23 cellular contexts compared by ENCODE assay signal in the genomic region with DNA sequence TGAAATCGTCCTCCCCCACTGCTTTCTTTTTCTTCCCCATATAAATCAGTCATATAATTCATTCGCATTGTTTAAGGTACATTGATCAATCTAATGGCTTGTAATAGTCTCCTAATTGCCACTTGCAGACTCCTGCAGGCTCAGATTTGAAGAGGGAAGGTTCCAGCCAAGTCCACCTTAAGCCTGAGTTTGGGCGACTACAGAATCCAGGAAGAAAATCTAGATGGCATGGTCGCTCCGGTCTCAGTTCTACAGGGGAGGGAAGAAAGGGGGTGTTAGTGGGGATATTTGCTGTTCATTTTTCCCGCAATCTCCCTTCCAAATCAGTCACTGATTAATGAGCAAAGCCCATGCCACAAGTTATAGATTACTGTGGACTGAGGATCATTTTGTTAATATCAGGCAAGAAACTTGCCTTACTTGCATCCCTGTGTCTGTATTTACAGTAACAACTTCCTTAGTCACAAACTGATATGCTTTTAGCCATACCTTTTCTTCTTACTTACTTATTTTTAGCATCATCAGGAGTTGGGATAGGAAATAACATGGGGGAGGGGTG. TPM values are rescaled to one million over a fixed set of nuclear protein-coding genes. Genes with fewer than 3 reads are reported as not detected.
DNase-seq lines count a peak whose midpoint lies in the region; ATAC-seq and TF ChIP-seq lines count a peak whose summit lies in the region.
"Had no signal": no experiment of that assay in that cellular context is flagged by ENCODE, and none has a peak within 500 bp of the region (broad histone marks: within the 10 kb centered on the region; RNA-seq: fewer than 3 reads in every experiment).

No MANE protein-coding gene starts in this region.

- no peak overlapping the region for H3K27ac ChIP-seq in smooth muscle cell (ENCODE audit: low read depth)
- H3K27ac ChIP-seq: cardiac muscle cell, esophagus squamous epithelium, heart left ventricle, KMS-11, upper lobe of right lung had no signal

- H3K27ac Mint-ChIP-seq in activated naive CD8-positive, alpha-beta T cell, result no peak overlapping the region
- no peak overlapping the region for H3K27ac Mint-ChIP-seq in activated naive CD8-positive, alpha-beta T cell treated with anti-CD3 and anti-CD28 coated beads for 36 hours
- H3K27ac Mint-ChIP-seq in activated naive CD8-positive, alpha-beta T cell treated with anti-CD3 and anti-CD28 coated beads, Interleukin-2, amount 50 U/mL, for 24 hours, result no peak overlapping the region
- no peak overlapping the region for H3K27ac Mint-ChIP-seq in immature natural killer cell
- H3K27ac Mint-ChIP-seq: activated CD4-positive, alpha-beta memory T cell treated with anti-CD3 and anti-CD28 coated beads for 36 hours; stimulated activated naive CD8-positive, alpha-beta T cell treated with anti-CD3 and anti-CD28 coated beads, Interleukin-15, Interleukin-2, amounts not matched to agents 100 ng/mL and 50 ng/mL, for 24 hours had no signal

- peaks cover 5% of the 10 kb centered on the region for H4K20me1 ChIP-seq in smooth muscle cell (ENCODE audit: low read depth)

- H3K36me3 Mint-ChIP-seq in activated naive CD8-positive, alpha-beta T cell, result no peaks in the 10 kb centered on the region
- no peaks in the 10 kb centered on the region for H3K36me3 Mint-ChIP-seq in activated naive CD8-positive, alpha-beta T cell treated with anti-CD3 and anti-CD28 coated beads for 36 hours
- H3K36me3 Mint-ChIP-seq in activated naive CD8-positive, alpha-beta T cell treated with anti-CD3 and anti-CD28 coated beads, Interleukin-2, amount 50 U/mL, for 24 hours (ENCODE audit: low read depth), result no peaks in the 10 kb centered on the region
- H3K36me3 Mint-ChIP-seq in immature natural killer cell, result peaks cover 0 to 4% (median 0%) of the 10 kb centered on the region in 3 donors
- H3K36me3 Mint-ChIP-seq: activated CD4-positive, alpha-beta memory T cell treated with anti-CD3 and anti-CD28 coated beads for 36 hours had no signal

- H3K9me3 Mint-ChIP-seq in activated naive CD8-positive, alpha-beta T cell (ENCODE audit: low read depth), result no peaks in the 10 kb centered on the region
- peaks cover 2% of the 10 kb centered on the region for H3K9me3 Mint-ChIP-seq in activated naive CD8-positive, alpha-beta T cell treated with anti-CD3 and anti-CD28 coated beads for 36 hours
- H3K9me3 Mint-ChIP-seq in activated naive CD8-positive, alpha-beta T cell treated with anti-CD3 and anti-CD28 coated beads, Interleukin-2, amount 50 U/mL, for 24 hours, result no peaks in the 10 kb centered on the region
- H3K9me3 Mint-ChIP-seq in immature natural killer cell, result peaks cover 0 to 11% (median 0%) of the 10 kb centered on the region in 6 donors
- H3K9me3 Mint-ChIP-seq: activated CD4-positive, alpha-beta memory T cell treated with anti-CD3 and anti-CD28 coated beads for 36 hours; stimulated activated naive CD8-positive, alpha-beta T cell treated with anti-CD3 and anti-CD28 coated beads, Interleukin-15, Interleukin-2, amounts not matched to agents 100 ng/mL and 50 ng/mL, for 24 hours had no signal

- ATAC-seq in activated naive CD8-positive, alpha-beta T cell treated with anti-CD3 and anti-CD28 coated beads, Interleukin-2, amount 50 U/mL, for 24 hours, result no peak
- no peak for ATAC-seq in HG02798 (IDR thresholded peaks at IDR 0.05; ENCODE audit: poor library complexity, unreplicated experiment)
- ATAC-seq: HCT116, right cardiac atrium, upper lobe of right lung had no signal

- peak overlapping the region; percentile 26 for H3K9ac ChIP-seq in smooth muscle cell (ENCODE audit: low read depth)
- H3K9ac ChIP-seq: KMS-11 had no signal

- peak overlapping the region; percentile 85 for H3K4me2 ChIP-seq in smooth muscle cell
- H3K4me2 ChIP-seq: KMS-11 had no signal

- H3K4me1 ChIP-seq in smooth muscle cell (ENCODE audit: low read depth), result peaks cover 38% of the 10 kb centered on the region

- no peak overlapping the region for H2AFZ ChIP-seq in smooth muscle cell (ENCODE audit: low read depth)

- H3K9me3 ChIP-seq in smooth muscle cell (replicated peaks; ENCODE audit: low read depth), result no peaks in the 10 kb centered on the region
- H3K9me3 ChIP-seq: esophagus squamous epithelium, heart left ventricle, upper lobe of right lung had no signal

- DNase-seq in activated naive CD8-positive, alpha-beta T cell treated with anti-CD3 and anti-CD28 coated beads for 36 hours, result no peak
- no peak for DNase-seq in activated naive CD8-positive, alpha-beta T cell treated with anti-CD3 and anti-CD28 coated beads, Interleukin-2, amount 50 U/mL, for 24 hours
- DNase-seq in immature natural killer cell (no peak), smooth muscle cell (lab: John Stamatoyannopoulos, UW; ENCODE audit: unreplicated experiment) (no peak), DMS153 (lab: John Stamatoyannopoulos, UW) (no peak), GM19240 (ENCODE audit: insufficient read length, low spot score) (no peak)
- DNase-seq: activated CD4-positive, alpha-beta memory T cell treated with anti-CD3 and anti-CD28 coated beads for 36 hours; esophagus squamous epithelium; NCI-H1048; NCI-H2081 treated with DMSO at 0.1 percent for 48 hours; NCI-H510A; occipital lobe; right cardiac atrium; upper lobe of right lung had no signal

- TF ChIP-seq CTCF in smooth muscle cell (IDR thresholded peaks at IDR 0.05; ENCODE audit: borderline replicate concordance, insufficient read depth, poor library complexity, severe bottlenecking), result no peak

- H3K36me3 ChIP-seq in smooth muscle cell (ENCODE audit: low read depth), result no peaks in the 10 kb centered on the region
- H3K36me3 ChIP-seq: cardiac muscle cell, esophagus squamous epithelium, heart left ventricle, upper lobe of right lung had no signal

- peaks cover 12% of the 10 kb centered on the region for H3F3A ChIP-seq in smooth muscle cell (ENCODE audit: low read depth)

- H3K4me3 ChIP-seq in smooth muscle cell, result peak overlapping the region; percentile 44
- H3K4me3 ChIP-seq: heart left ventricle, upper lobe of right lung had no signal

- H3K79me2 ChIP-seq in smooth muscle cell (ENCODE audit: low read depth), result no peaks in the 10 kb centered on the region

- peaks cover 66% of the 10 kb centered on the region for H3K27me3 Mint-ChIP-seq in activated naive CD8-positive, alpha-beta T cell
- peaks cover 98% of the 10 kb centered on the region for H3K27me3 Mint-ChIP-seq in activated naive CD8-positive, alpha-beta T cell treated with anti-CD3 and anti-CD28 coated beads for 36 hours
- H3K27me3 Mint-ChIP-seq in activated naive CD8-positive, alpha-beta T cell treated with anti-CD3 and anti-CD28 coated beads, Interleukin-2, amount 50 U/mL, for 24 hours, result peaks cover 91% of the 10 kb centered on the region
- H3K27me3 Mint-ChIP-seq in immature natural killer cell (ENCODE audit: low read depth in 3 of 3), result peaks cover 61 to 82% (median 70%) of the 10 kb centered on the region in 3 donors

- H3K4me3 Mint-ChIP-seq in activated naive CD8-positive, alpha-beta T cell, result peak overlapping the region; percentile 47
- H3K4me3 Mint-ChIP-seq in activated naive CD8-positive, alpha-beta T cell treated with anti-CD3 and anti-CD28 coated beads for 36 hours, result no peak overlapping the region
- peak overlapping the region; percentile 9 for H3K4me3 Mint-ChIP-seq in activated naive CD8-positive, alpha-beta T cell treated with anti-CD3 and anti-CD28 coated beads, Interleukin-2, amount 50 U/mL, for 24 hours
- peak overlapping the region in 4 of 5 donors; percentile 6 to 47 (median 12) for H3K4me3 Mint-ChIP-seq in immature natural killer cell

- WGBS in smooth muscle cell (ENCODE audit: low lambda C conversion rate), result 39% methylated on average over 6 of the region's 6 CpGs

- peaks cover 52% of the 10 kb centered on the region for H3K4me1 Mint-ChIP-seq in activated naive CD8-positive, alpha-beta T cell (ENCODE audit: low read depth)
- peaks cover 38% of the 10 kb centered on the region for H3K4me1 Mint-ChIP-seq in activated naive CD8-positive, alpha-beta T cell treated with anti-CD3 and anti-CD28 coated beads for 36 hours
- peaks cover 47% of the 10 kb centered on the region for H3K4me1 Mint-ChIP-seq in activated naive CD8-positive, alpha-beta T cell treated with anti-CD3 and anti-CD28 coated beads, Interleukin-2, amount 50 U/mL, for 24 hours
- H3K4me1 Mint-ChIP-seq in immature natural killer cell, result peaks cover 40 to 54% of the 10 kb centered on the region in 2 donors

- H3K27me3 ChIP-seq in smooth muscle cell (ENCODE audit: low read depth), result peaks cover 73% of the 10 kb centered on the region

RNA-seq across cellular contexts. Expression of a gene that starts 5.5 kb away (rescaled TPM):
- not detected for total RNA-seq in activated naive CD8-positive, alpha-beta T cell treated with anti-CD3 and anti-CD28 coated beads for 36 hours
- polyA plus RNA-seq in immature natural killer cell (not detected), smooth muscle cell (0.17 and 0.26 TPM in 2 replicates)
- 0.49 and 0.63 TPM in 2 replicates for total RNA-seq in smooth muscle cell
- total RNA-seq: activated CD4-positive, alpha-beta memory T cell treated with anti-CD3 and anti-CD28 coated beads for 36 hours; cardiac muscle cell; esophagus squamous epithelium; kidney epithelial cell; right cardiac atrium; upper lobe of right lung had no signal
- polyA plus RNA-seq: adipose tissue, cardiac muscle cell, heart left ventricle, right cardiac atrium had no signal
